8 cellular contexts compared by ENCODE assay signal in the genomic region with DNA sequence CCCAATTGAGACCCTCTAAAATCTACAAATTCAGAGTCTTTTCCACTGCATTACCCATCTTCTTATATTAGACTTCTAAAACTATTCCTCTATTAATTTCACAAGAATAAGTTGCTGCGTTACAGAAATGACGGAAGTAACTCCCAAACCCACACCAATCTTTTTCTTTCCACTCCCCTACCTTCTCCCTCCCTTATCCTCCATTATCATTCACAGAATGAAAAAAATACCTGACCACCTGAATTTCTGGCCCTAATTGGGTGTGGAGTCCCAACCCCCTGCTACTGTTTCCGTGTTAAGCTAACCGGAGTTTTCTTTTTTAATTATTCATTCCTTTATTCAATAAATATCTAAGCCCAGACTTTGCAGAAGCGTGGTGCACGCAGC. TPM values are rescaled to one million over a fixed set of nuclear protein-coding genes. Genes with fewer than 3 reads are reported as not detected.
A peak's percentile ranks its signal among the peaks of the same experiment; 100 is the strongest.
DNase-seq lines count a peak whose midpoint lies in the region; ATAC-seq and TF ChIP-seq lines count a peak whose summit lies in the region.

No MANE protein-coding gene starts in this region.

- no peaks in the 10 kb centered on the region for H3K27me3 ChIP-seq in gastroesophageal sphincter
- H3K27me3 ChIP-seq in sigmoid colon, result no peaks in the 10 kb centered on the region

- 0% methylated on average over 4 of the region's 6 CpGs for WGBS in gastroesophageal sphincter (ENCODE audit: low coverage in 1 of 2), 2 donors
- 1% methylated on average over 6 of the region's 6 CpGs for WGBS in sigmoid colon, 2 donors

- H3K4me3 ChIP-seq in gastroesophageal sphincter (peak overlapping the region; percentile 79 to 91), sigmoid colon (peak overlapping the region; percentile 66 to 94 (median 78))

- no peaks in the 10 kb centered on the region for H3K27me3 Mint-ChIP-seq in T-helper 17 cell

- H3K9me3 ChIP-seq in T-helper 17 cell (ENCODE audit: control insufficient read depth, low read length, poor library complexity, severe bottlenecking), result no peaks in the 10 kb centered on the region
- H3K9me3 ChIP-seq in gastroesophageal sphincter, result no peaks in the 10 kb centered on the region
- no peaks in the 10 kb centered on the region for H3K9me3 ChIP-seq in sigmoid colon

- H3K4me1 ChIP-seq in gastroesophageal sphincter, result peaks cover 0 to 38% (median 4%) of the 10 kb centered on the region in 3 donors
- H3K4me1 ChIP-seq in sigmoid colon, result peaks cover 0 to 13% (median 9%) of the 10 kb centered on the region in 4 donors

- H3K4me1 Mint-ChIP-seq in T-helper 17 cell, result peaks cover 21% of the 10 kb centered on the region

- H3K36me3 ChIP-seq in gastroesophageal sphincter, result no peaks in the 10 kb centered on the region
- H3K36me3 ChIP-seq in sigmoid colon, result no peaks in the 10 kb centered on the region

- TF ChIP-seq POLR2A in gastroesophageal sphincter (IDR thresholded peaks at IDR 0.05) (no peak), sigmoid colon (IDR thresholded peaks at IDR 0.05) (no peak)

- no peak for TF ChIP-seq EP300 in gastroesophageal sphincter (IDR thresholded peaks at IDR 0.05)
- TF ChIP-seq EP300 in sigmoid colon (IDR thresholded peaks at IDR 0.05), result no peak

- TF ChIP-seq CTCF in gastroesophageal sphincter (IDR thresholded peaks at IDR 0.05) (no peak), sigmoid colon (IDR thresholded peaks at IDR 0.05) (no peak)

- H3K4me3 Mint-ChIP-seq in T-helper 17 cell, result peak overlapping the region; percentile 95

- peak; percentile 37 for DNase-seq in NCI-H748 treated with DMSO at 0.1 percent for 48 hours (lab: John Stamatoyannopoulos, UW)
- no peak for DNase-seq in NCI-H748 (lab: John Stamatoyannopoulos, UW; ENCODE audit: unreplicated experiment)
- DNase-seq in T-helper 17 cell, result no peak
- DNase-seq in sigmoid colon, result no peak
- DNase-seq in COLO668 (lab: John Stamatoyannopoulos, UW; ENCODE audit: unreplicated experiment), result no peak

- H3K36me3 Mint-ChIP-seq in T-helper 17 cell (ENCODE audit: low read depth), result peaks cover 3% of the 10 kb centered on the region

- peak overlapping the region; percentile 92 for H3K27ac Mint-ChIP-seq in T-helper 17 cell

- ATAC-seq in HG02981 (IDR thresholded peaks at IDR 0.05; ENCODE audit: unreplicated experiment) (peak; percentile 12), T-helper 17 cell (no peak), gastroesophageal sphincter (no peak), HG03045 (IDR thresholded peaks at IDR 0.05; ENCODE audit: unreplicated experiment) (no peak)

- H3K27ac ChIP-seq in gastroesophageal sphincter, result peak overlapping the region; percentile 64 to 94 (median 88)
- peak overlapping the region; percentile 88 to 96 (median 93) for H3K27ac ChIP-seq in sigmoid colon

- intact Hi-C loops in sigmoid colon (cut with DNase I), result loop anchor here (1.0 to 5.0 kb wide), 2 partner anchors 63 to 94 kb away; a partner anchor contains a TSS

RNA-seq across cellular contexts. Expression of a gene that starts 0.6 kb away (rescaled TPM):
- total RNA-seq in T-helper 17 cell, result 10 to 100 TPM; 14.9 to 20.5 TPM
- 100 to 1,000 TPM in 2 of 4 donors, 10 to 100 TPM in 2; 81.4 to 103 (median 92.4) TPM for total RNA-seq in gastroesophageal sphincter
- total RNA-seq in sigmoid colon, result 10 to 100 TPM; 68.8 to 80.3 (median 71.8) TPM
- 10 to 100 TPM; 13.2 to 19.4 (median 15.7) TPM for polyA plus RNA-seq in sigmoid colon
